In genomic region chr10:29728541-29729049, GRCh38 we compare ENCODE assay signal across 17 cellular contexts.
DNase-seq lines count a peak whose midpoint lies in the region; ATAC-seq and TF ChIP-seq lines count a peak whose summit lies in the region.
"Had no signal": no experiment of that assay in that cellular context is flagged by ENCODE, and none has a peak within 500 bp of the region (broad histone marks: within the 10 kb centered on the region; RNA-seq: fewer than 3 reads in every experiment).

No MANE protein-coding gene starts in this region.

- CTCF ChIA-PET in WTC11 (lab: Charles Lee) = interaction anchor here (0.6 to 2.3 kb wide), 2 partner anchors 193 to 310 kb away, joined by 3 to 8 read pairs; no protein-coding TSS in a partner anchor

- ATAC-seq in WTC11 (peak; percentile 67), psoas muscle (peak in 3 of 4 donors; percentile 27 to 51 (median 30)), aorta (ENCODE audit: low FRiP score) (no peak)
- ATAC-seq: activated CD4-positive, CD25-positive, alpha-beta regulatory T cell treated with anti-CD3 and anti-CD28 coated beads, Interleukin-2, amount 50 U/mL, for 24 hours had no signal

- H3K4me1 ChIP-seq in HUES6 (ENCODE audit: control insufficient read depth, insufficient read depth, low read length) (peaks cover 42% of the 10 kb centered on the region), psoas muscle (peaks cover 71% of the 10 kb centered on the region), aorta (ENCODE audit: control insufficient read depth in 1 of 2, insufficient read depth in 2 of 2, low read length in 2 of 2) (peaks cover 7 to 12% of the 10 kb centered on the region in 2 donors)

- peaks cover 58% of the 10 kb centered on the region for H3K4me1 Mint-ChIP-seq in WTC11

- H3K4me3 ChIP-seq in HUES6 (ENCODE audit: low read depth, low read length) (peak overlapping the region; percentile 5; the same call in 1 of the 2 replicates), psoas muscle (peak overlapping the region; percentile 31), aorta (ENCODE audit: low read length in 2 of 2) (peak overlapping the region in 1 of 2 donors; percentile 26)
- H3K4me3 ChIP-seq: skin epidermis had no signal

- H3K9me3 ChIP-seq in HUES6 (ENCODE audit: control insufficient read depth, insufficient read depth, low read depth, low read length) (no peaks in the 10 kb centered on the region), psoas muscle (no peaks in the 10 kb centered on the region), aorta (ENCODE audit: control insufficient read depth, low read length) (no peaks in the 10 kb centered on the region)

- 29 to 47% (median 39%) methylated on average over 6 of the region's 6 CpGs for WGBS in psoas muscle, 3 donors
- WGBS in aorta, 2 donors = 20% methylated on average over 6 of the region's 6 CpGs

- H3K36me3 ChIP-seq in HUES6 (ENCODE audit: control insufficient read depth, insufficient read depth, low read length) (no peaks in the 10 kb centered on the region), psoas muscle (ENCODE audit: insufficient read depth in 1 of 2, low read depth in 1 of 2) (peaks cover 0 to 19% of the 10 kb centered on the region in 2 donors), aorta (ENCODE audit: control insufficient read depth in 1 of 2, insufficient read depth in 2 of 2, low read length in 1 of 2) (no peaks in the 10 kb centered on the region)

- no peak for DNase-seq in WTC11 (ENCODE audit: low spot score)
- peak; percentile 29 for DNase-seq in iPS-NIHi11 (ENCODE audit: low spot score)
- DNase-seq in psoas muscle = no peak
- DNase-seq in stimulated activated naive CD4-positive, alpha-beta T cell (lab: John Stamatoyannopoulos, UW) = no peak
- DNase-seq in AG08396 (ENCODE audit: low spot score) = no peak
- no peak for DNase-seq in HuH-7.5 (ENCODE audit: low spot score)
- DNase-seq in aorta = no peak
- DNase-seq: central memory CD4-positive, alpha-beta T cell; naive B cell; NCI-H1436; NCI-H510A; T-helper 1 cell had no signal

- H3K27ac ChIP-seq in HUES6 (ENCODE audit: low read depth, low read length) (no peak overlapping the region), psoas muscle (peak overlapping the region; percentile 41), aorta (ENCODE audit: low read depth in 1 of 2, low read length in 2 of 2) (peak overlapping the region in 1 of 2 donors; percentile 77)
- H3K27ac ChIP-seq: KMS-11, skin epidermis had no signal

- no peak overlapping the region for H3K9ac ChIP-seq in HUES6 (ENCODE audit: low read length)
- H3K9ac ChIP-seq: KMS-11 had no signal

- H3K9me3 Mint-ChIP-seq in WTC11 = peaks cover 4% of the 10 kb centered on the region
- H3K9me3 Mint-ChIP-seq: activated naive CD4-positive, alpha-beta T cell treated with anti-CD3 and anti-CD28 coated beads, Interleukin-2, amount 50 U/mL, for 24 hours had no signal

- POLR2A ChIA-PET in WTC11 (lab: Charles Lee) = no interaction called here

- H3K4me3 Mint-ChIP-seq in WTC11 = peak overlapping the region; percentile 32
- H3K4me3 Mint-ChIP-seq: activated naive CD4-positive, alpha-beta T cell treated with anti-CD3 and anti-CD28 coated beads, Interleukin-2, amount 50 U/mL, for 24 hours; naive B cell had no signal

- H3K27ac Mint-ChIP-seq in WTC11 = peak overlapping the region; percentile 77

- H3K27me3 ChIP-seq in HUES6 (ENCODE audit: control insufficient read depth, insufficient read depth, low read length) (peaks cover 1% of the 10 kb centered on the region; the same call in 1 of the 2 replicates), psoas muscle (ENCODE audit: insufficient read depth in 3 of 3, low read length in 2 of 3) (no peaks in the 10 kb centered on the region), aorta (ENCODE audit: control insufficient read depth in 1 of 2, insufficient read depth in 2 of 2, low read length in 1 of 2) (no peaks in the 10 kb centered on the region)

- H3K36me3 Mint-ChIP-seq in WTC11 = peaks cover 25% of the 10 kb centered on the region

- TF ChIP-seq CTCF in WTC11 (IDR thresholded peaks at IDR 0.05) = no peak
- TF ChIP-seq CTCF in psoas muscle (IDR thresholded peaks at IDR 0.05) = no peak

- intact Hi-C loops in psoas muscle (cut with DNase I) (no loop called here), aorta (cut with DNase I) (no loop called here)

- peaks cover 4% of the 10 kb centered on the region for H3K27me3 Mint-ChIP-seq in WTC11 (ENCODE audit: low read depth)
- H3K27me3 Mint-ChIP-seq: activated naive CD4-positive, alpha-beta T cell treated with anti-CD3 and anti-CD28 coated beads, Interleukin-2, amount 50 U/mL, for 24 hours; naive B cell had no signal

TF ChIP-seq in WTC11, 78 proteins besides CTCF, POLR2A, EP300 and RAD21:
- TF ChIP-seq ZNF232 (CRISPR knock-in tag; IDR thresholded peaks at IDR 0.05) (no peak), ESRRA (CRISPR knock-in tag; IDR thresholded peaks at IDR 0.05; ENCODE audit: borderline replicate concordance) (no peak), CREM (CRISPR knock-in tag; IDR thresholded peaks at IDR 0.05) (no peak), JUN (CRISPR knock-in tag; IDR thresholded peaks at IDR 0.05) (no peak), RELA (CRISPR knock-in tag; IDR thresholded peaks at IDR 0.05; ENCODE audit: borderline replicate concordance) (no peak), NFATC4 (CRISPR knock-in tag; IDR thresholded peaks at IDR 0.05) (no peak), KAT7 (CRISPR knock-in tag; IDR thresholded peaks at IDR 0.05; ENCODE audit: borderline replicate concordance) (no peak), ZNF416 (CRISPR knock-in tag; IDR thresholded peaks at IDR 0.05) (no peak), FOXP1 (CRISPR knock-in tag; IDR thresholded peaks at IDR 0.05; ENCODE audit: borderline replicate concordance) (no peak)
- TF ChIP-seq, protein P1, sequence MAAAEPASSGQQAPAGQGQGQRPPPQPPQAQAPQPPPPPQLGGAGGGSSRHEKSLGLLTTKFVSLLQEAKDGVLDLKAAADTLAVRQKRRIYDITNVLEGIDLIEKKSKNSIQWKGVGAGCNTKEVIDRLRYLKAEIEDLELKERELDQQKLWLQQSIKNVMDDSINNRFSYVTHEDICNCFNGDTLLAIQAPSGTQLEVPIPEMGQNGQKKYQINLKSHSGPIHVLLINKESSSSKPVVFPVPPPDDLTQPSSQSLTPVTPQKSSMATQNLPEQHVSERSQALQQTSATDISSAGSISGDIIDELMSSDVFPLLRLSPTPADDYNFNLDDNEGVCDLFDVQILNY (CRISPR knock-in tag; IDR thresholded peaks at IDR 0.05) = no peak
- TF ChIP-seq, protein P2, sequence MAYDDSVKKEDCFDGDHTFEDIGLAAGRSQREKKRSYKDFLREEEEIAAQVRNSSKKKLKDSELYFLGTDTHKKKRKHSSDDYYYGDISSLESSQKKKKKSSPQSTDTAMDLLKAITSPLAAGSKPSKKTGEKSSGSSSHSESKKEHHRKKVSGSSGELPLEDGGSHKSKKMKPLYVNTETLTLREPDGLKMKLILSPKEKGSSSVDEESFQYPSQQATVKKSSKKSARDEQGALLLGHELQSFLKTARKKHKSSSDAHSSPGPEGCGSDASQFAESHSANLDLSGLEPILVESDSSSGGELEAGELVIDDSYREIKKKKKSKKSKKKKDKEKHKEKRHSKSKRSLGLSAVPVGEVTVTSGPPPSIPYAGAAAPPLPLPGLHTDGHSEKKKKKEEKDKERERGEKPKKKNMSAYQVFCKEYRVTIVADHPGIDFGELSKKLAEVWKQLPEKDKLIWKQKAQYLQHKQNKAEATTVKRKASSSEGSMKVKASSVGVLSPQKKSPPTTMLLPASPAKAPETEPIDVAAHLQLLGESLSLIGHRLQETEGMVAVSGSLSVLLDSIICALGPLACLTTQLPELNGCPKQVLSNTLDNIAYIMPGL (CRISPR knock-in tag; IDR thresholded peaks at IDR 0.05) = no peak
- TF ChIP-seq, protein P3, sequence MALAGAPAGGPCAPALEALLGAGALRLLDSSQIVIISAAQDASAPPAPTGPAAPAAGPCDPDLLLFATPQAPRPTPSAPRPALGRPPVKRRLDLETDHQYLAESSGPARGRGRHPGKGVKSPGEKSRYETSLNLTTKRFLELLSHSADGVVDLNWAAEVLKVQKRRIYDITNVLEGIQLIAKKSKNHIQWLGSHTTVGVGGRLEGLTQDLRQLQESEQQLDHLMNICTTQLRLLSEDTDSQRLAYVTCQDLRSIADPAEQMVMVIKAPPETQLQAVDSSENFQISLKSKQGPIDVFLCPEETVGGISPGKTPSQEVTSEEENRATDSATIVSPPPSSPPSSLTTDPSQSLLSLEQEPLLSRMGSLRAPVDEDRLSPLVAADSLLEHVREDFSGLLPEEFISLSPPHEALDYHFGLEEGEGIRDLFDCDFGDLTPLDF (CRISPR knock-in tag; IDR thresholded peaks at IDR 0.05) = no peak
- TF ChIP-seq, protein P4, sequence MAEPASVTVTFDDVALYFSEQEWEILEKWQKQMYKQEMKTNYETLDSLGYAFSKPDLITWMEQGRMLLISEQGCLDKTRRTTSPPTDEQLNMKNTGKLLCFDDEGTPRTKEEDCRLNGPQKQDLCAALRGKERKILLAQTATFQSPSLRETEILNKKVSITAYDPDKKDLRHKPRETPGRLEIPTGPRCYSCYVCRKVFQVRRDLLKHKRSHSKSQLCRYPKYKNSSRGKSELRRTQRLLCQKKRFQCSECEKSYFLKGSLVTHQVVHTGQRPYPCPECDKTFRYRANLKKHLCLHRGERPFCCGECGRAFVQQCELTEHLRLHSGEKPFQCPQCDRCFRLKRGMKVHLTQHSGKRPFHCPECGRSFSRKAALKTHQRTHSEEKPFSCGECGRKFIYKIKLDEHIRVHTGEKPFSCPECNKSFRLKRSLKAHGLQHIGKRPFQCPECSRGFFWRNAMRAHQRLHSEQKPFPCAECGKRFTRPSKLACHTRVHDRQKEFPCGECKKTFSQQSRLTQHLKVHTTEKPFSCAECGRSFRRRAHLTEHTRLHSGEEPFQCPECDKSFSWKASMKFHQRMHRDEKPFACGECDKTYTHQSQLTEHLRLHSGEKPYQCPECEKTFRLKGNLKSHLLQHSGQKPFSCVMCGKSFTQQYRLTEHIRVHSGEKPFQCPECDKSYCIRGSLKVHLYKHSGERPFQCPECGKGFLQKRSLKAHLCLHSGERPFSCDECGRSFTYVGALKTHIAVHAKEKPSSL (CRISPR knock-in tag; conservative IDR thresholded peaks at IDR 0.05) = no peak
- TF ChIP-seq, protein P5, sequence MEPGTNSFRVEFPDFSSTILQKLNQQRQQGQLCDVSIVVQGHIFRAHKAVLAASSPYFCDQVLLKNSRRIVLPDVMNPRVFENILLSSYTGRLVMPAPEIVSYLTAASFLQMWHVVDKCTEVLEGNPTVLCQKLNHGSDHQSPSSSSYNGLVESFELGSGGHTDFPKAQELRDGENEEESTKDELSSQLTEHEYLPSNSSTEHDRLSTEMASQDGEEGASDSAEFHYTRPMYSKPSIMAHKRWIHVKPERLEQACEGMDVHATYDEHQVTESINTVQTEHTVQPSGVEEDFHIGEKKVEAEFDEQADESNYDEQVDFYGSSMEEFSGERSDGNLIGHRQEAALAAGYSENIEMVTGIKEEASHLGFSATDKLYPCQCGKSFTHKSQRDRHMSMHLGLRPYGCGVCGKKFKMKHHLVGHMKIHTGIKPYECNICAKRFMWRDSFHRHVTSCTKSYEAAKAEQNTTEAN (CRISPR knock-in tag; IDR thresholded peaks at IDR 0.05) = no peak
TF ChIP-seq in WTC11: peak in this region for 0.
